Comparison of ENCODE assay signal across 11 cellular contexts in genomic region chr22:31870890-31871289, GRCh38.
DNase-seq lines count a peak whose midpoint lies in the region.
"Had no signal": no experiment of that assay in that cellular context is flagged by ENCODE, and none has a peak within 500 bp of the region (broad histone marks: within the 10 kb centered on the region; RNA-seq: fewer than 3 reads in every experiment).

No MANE protein-coding gene starts in this region.

- no peak overlapping the region for H3K27ac Mint-ChIP-seq in activated T-helper 1 cell treated with anti-CD3 and anti-CD28 coated beads, Interleukin-12 subunit alpha, Interleukin-12 subunit beta, Interleukin-2, Interleukin-4 antibody, amounts not matched to agents 30 ng/mL and 10 ng/mL and 1 ng/mL, durations not matched to agents 14 hours and 24 hours and 36 hours

- H3K27ac ChIP-seq in temporal lobe (ENCODE audit: low read depth, low read length) = peak overlapping the region; percentile 30

- H3K36me3 Mint-ChIP-seq in activated T-helper 1 cell treated with anti-CD3 and anti-CD28 coated beads, Interleukin-12 subunit alpha, Interleukin-12 subunit beta, Interleukin-2, Interleukin-4 antibody, amounts not matched to agents 30 ng/mL and 10 ng/mL and 1 ng/mL, durations not matched to agents 14 hours and 24 hours and 36 hours (ENCODE audit: low read depth) = peaks cover 21% of the 10 kb centered on the region

- H3K27me3 Mint-ChIP-seq in activated T-helper 1 cell treated with anti-CD3 and anti-CD28 coated beads, Interleukin-12 subunit alpha, Interleukin-12 subunit beta, Interleukin-2, Interleukin-4 antibody, amounts not matched to agents 30 ng/mL and 10 ng/mL and 1 ng/mL, durations not matched to agents 14 hours and 24 hours and 36 hours (ENCODE audit: insufficient read depth) = no peaks in the 10 kb centered on the region

- DNase-seq in HT1080 (ENCODE audit: low read depth) (peak; percentile 95), amniotic epithelial cell (ENCODE audit: low read depth) (peak; percentile 87), glomerular visceral epithelial cell (ENCODE audit: extremely low spot score) (peak; percentile 23)
- no peak for DNase-seq in stimulated activated CD4-positive, alpha-beta T cell treated with anti-CD3 and anti-CD28 coated beads, Interleukin-4, amount 100 ng/mL, for 1 hour
- no peak for DNase-seq in activated CD8-positive, alpha-beta memory T cell treated with anti-CD3 and anti-CD28 coated beads, Interleukin-2, amount 50 U/mL, for 4 hours
- no peak for DNase-seq in activated T-helper 1 cell treated with anti-CD3 and anti-CD28 coated beads, Interleukin-12 subunit alpha, Interleukin-12 subunit beta, Interleukin-2, Interleukin-4 antibody, amounts not matched to agents 30 ng/mL and 10 ng/mL and 1 ng/mL, durations not matched to agents 14 hours and 24 hours and 36 hours (ENCODE audit: low spot score)
- DNase-seq: activated effector memory CD4-positive, alpha-beta T cell treated with Interleukin-2 at 50 U/mL for 16 hours; left cardiac atrium; NCI-H774; retina had no signal

- no peak overlapping the region for H3K4me3 Mint-ChIP-seq in activated T-helper 1 cell treated with anti-CD3 and anti-CD28 coated beads, Interleukin-12 subunit alpha, Interleukin-12 subunit beta, Interleukin-2, Interleukin-4 antibody, amounts not matched to agents 30 ng/mL and 10 ng/mL and 1 ng/mL, durations not matched to agents 14 hours and 24 hours and 36 hours

- H3K9me3 Mint-ChIP-seq in activated T-helper 1 cell treated with anti-CD3 and anti-CD28 coated beads, Interleukin-12 subunit alpha, Interleukin-12 subunit beta, Interleukin-2, Interleukin-4 antibody, amounts not matched to agents 30 ng/mL and 10 ng/mL and 1 ng/mL, durations not matched to agents 14 hours and 24 hours and 36 hours = no peaks in the 10 kb centered on the region

- H3K4me1 Mint-ChIP-seq in activated T-helper 1 cell treated with anti-CD3 and anti-CD28 coated beads, Interleukin-12 subunit alpha, Interleukin-12 subunit beta, Interleukin-2, Interleukin-4 antibody, amounts not matched to agents 30 ng/mL and 10 ng/mL and 1 ng/mL, durations not matched to agents 14 hours and 24 hours and 36 hours (ENCODE audit: low read depth) = peaks cover 9% of the 10 kb centered on the region

- intact Hi-C loops in activated T-helper 1 cell treated with anti-CD3 and anti-CD28 coated beads, Interleukin-12 subunit alpha, Interleukin-12 subunit beta, Interleukin-2, Interleukin-4 antibody, amounts not matched to agents 30 ng/mL and 10 ng/mL and 1 ng/mL, durations not matched to agents 14 hours and 24 hours and 36 hours (cut with micrococcal nuclease) = loop anchor here (5.0 kb wide), 1 partner anchor 76 kb away; no protein-coding TSS in a partner anchor

Comparison
In these comparisons a context has a peak if more than half of its experiments do, and no peak if none do; other contexts are left out.
1. DNase-seq: peak in HT1080 (single experiment), amniotic epithelial cell (single experiment) and glomerular visceral epithelial cell (single experiment); none in stimulated activated CD4-positive, alpha-beta T cell treated with anti-CD3 and anti-CD28 coated beads, Interleukin-4, amount 100 ng/mL, for 1 hour (single experiment), activated CD8-positive, alpha-beta memory T cell treated with anti-CD3 and anti-CD28 coated beads, Interleukin-2, amount 50 U/mL, for 4 hours (single experiment) and activated T-helper 1 cell treated with anti-CD3 and anti-CD28 coated beads, Interleukin-12 subunit alpha, Interleukin-12 subunit beta, Interleukin-2, Interleukin-4 antibody, amounts not matched to agents 30 ng/mL and 10 ng/mL and 1 ng/mL, durations not matched to agents 14 hours and 24 hours and 36 hours (single experiment).